Comparison of ENCODE assay signal across 10 cellular contexts in genomic region chr17:81166033-81166472, GRCh38. TPM values are rescaled to one million over a fixed set of nuclear protein-coding genes. Genes with fewer than 3 reads are reported as not detected.
DNase-seq lines count a peak whose midpoint lies in the region; ATAC-seq and TF ChIP-seq lines count a peak whose summit lies in the region.
"Had no signal": no experiment of that assay in that cellular context is flagged by ENCODE, and none has a peak within 500 bp of the region (broad histone marks: within the 10 kb centered on the region; RNA-seq: fewer than 3 reads in every experiment).

AATK (minus strand) TSS chr17:81166221; CDS start chr17:81165992, 229 bp downstream.

- H3K36me3 Mint-ChIP-seq in activated CD8-positive, alpha-beta T cell treated with anti-CD3 and anti-CD28 coated beads, Interleukin-2, amount 10 ng/mL, durations not matched to agents 7 days and 5 days (ENCODE audit: low read depth) = no peaks in the 10 kb centered on the region

- H3K4me3 ChIP-seq in BLaER1 = peak within 1 kb of the TSS; percentile 64
- peak within 1 kb of the TSS in 3 of 4 donors; percentile 36 to 47 (median 43) for H3K4me3 ChIP-seq in Peyer's patch
- peak within 1 kb of the TSS; percentile 45 to 53 for H3K4me3 ChIP-seq in right atrium auricular region
- H3K4me3 ChIP-seq in prostate gland = peak within 1 kb of the TSS; percentile 28 to 41

- no peak within 1 kb of the TSS for H3K4me3 Mint-ChIP-seq in activated CD8-positive, alpha-beta T cell treated with anti-CD3 and anti-CD28 coated beads, Interleukin-2, amount 10 ng/mL, durations not matched to agents 7 days and 5 days

- H3K27ac Mint-ChIP-seq in activated CD8-positive, alpha-beta T cell treated with anti-CD3 and anti-CD28 coated beads, Interleukin-2, amount 10 ng/mL, durations not matched to agents 7 days and 5 days = no peak within 1 kb of the TSS

- no peaks in the 10 kb centered on the region for H3K9me3 Mint-ChIP-seq in activated CD8-positive, alpha-beta T cell treated with anti-CD3 and anti-CD28 coated beads, Interleukin-2, amount 10 ng/mL, durations not matched to agents 7 days and 5 days (ENCODE audit: insufficient read depth)

- WGBS in prostate gland = 0% methylated on average over 5 of the region's 62 CpGs

- no peak for TF ChIP-seq POLR2A in Peyer's patch (IDR thresholded peaks at IDR 0.05)
- no peak for TF ChIP-seq POLR2A in prostate gland (IDR thresholded peaks at IDR 0.05)

- POLR2A ChIA-PET in activated CD8-positive, alpha-beta T cell treated with anti-CD3 and anti-CD28 coated beads, Interleukin-2, amount 10 ng/mL, durations not matched to agents 7 days and 5 days (lab: Charles Lee) = interaction anchor here (0.6 kb wide), 1 partner anchor 16 kb away, joined by 3 read pairs; no protein-coding TSS in a partner anchor

- H3K27me3 Mint-ChIP-seq in activated CD8-positive, alpha-beta T cell treated with anti-CD3 and anti-CD28 coated beads, Interleukin-2, amount 10 ng/mL, durations not matched to agents 7 days and 5 days (ENCODE audit: low read depth) = peaks cover 7% of the 10 kb centered on the region

- H3K36me3 ChIP-seq in BLaER1 (no peaks in the 10 kb centered on the region), Peyer's patch (no peaks in the 10 kb centered on the region), right atrium auricular region (no peaks in the 10 kb centered on the region), prostate gland (no peaks in the 10 kb centered on the region)

- peak within 1 kb of the TSS; percentile 90 for H3K4me2 ChIP-seq in BLaER1

- no peak for ATAC-seq in activated CD8-positive, alpha-beta T cell treated with anti-CD3 and anti-CD28 coated beads, Interleukin-2, amount 10 ng/mL, durations not matched to agents 7 days and 5 days

- H3K4me1 Mint-ChIP-seq in activated CD8-positive, alpha-beta T cell treated with anti-CD3 and anti-CD28 coated beads, Interleukin-2, amount 10 ng/mL, durations not matched to agents 7 days and 5 days (ENCODE audit: low read depth) = no peaks in the 10 kb centered on the region

- H3K4me1 ChIP-seq in BLaER1 (peaks cover 75% of the 10 kb centered on the region), Peyer's patch (peaks cover 0 to 5% (median 2%) of the 10 kb centered on the region in 4 donors), right atrium auricular region (peaks cover 0 to 14% of the 10 kb centered on the region in 2 donors), prostate gland (replicated peaks) (peaks cover 10% of the 10 kb centered on the region)

- H3K9ac ChIP-seq in BLaER1 = 0 out of 2 replicates have a peak within 1 kb of the TSS, but pooled peaks have one; percentile 12

- peaks cover 60% of the 10 kb centered on the region for H3K27me3 ChIP-seq in BLaER1
- H3K27me3 ChIP-seq in Peyer's patch = peaks cover 0 to 4% of the 10 kb centered on the region in 2 donors
- no peaks in the 10 kb centered on the region for H3K27me3 ChIP-seq in right atrium auricular region
- H3K27me3 ChIP-seq in prostate gland (replicated peaks; ENCODE audit: insufficient read depth) = no peaks in the 10 kb centered on the region

- no peaks in the 10 kb centered on the region for H3K9me3 ChIP-seq in BLaER1
- H3K9me3 ChIP-seq in Peyer's patch = no peaks in the 10 kb centered on the region
- no peaks in the 10 kb centered on the region for H3K9me3 ChIP-seq in right atrium auricular region
- H3K9me3 ChIP-seq in prostate gland = no peaks in the 10 kb centered on the region

- peak within 1 kb of the TSS; percentile 14 for H3K27ac ChIP-seq in BLaER1
- no peak within 1 kb of the TSS for H3K27ac ChIP-seq in Peyer's patch
- peak within 1 kb of the TSS; percentile 26 to 66 for H3K27ac ChIP-seq in right atrium auricular region
- peak within 1 kb of the TSS in 1 of 2 donors; percentile 17 for H3K27ac ChIP-seq in prostate gland
- H3K27ac ChIP-seq: RWPE1 had no signal

- no peak for TF ChIP-seq CTCF in Peyer's patch (IDR thresholded peaks at IDR 0.05)
- TF ChIP-seq CTCF in right atrium auricular region (IDR thresholded peaks at IDR 0.05) = no peak
- no peak for TF ChIP-seq CTCF in prostate gland (IDR thresholded peaks at IDR 0.05)

- no peak for DNase-seq in Peyer's patch
- DNase-seq in right atrium auricular region (ENCODE audit: low spot score) = no peak
- DNase-seq in prostate gland (ENCODE audit: low spot score) = no peak
- no peak for DNase-seq in retina
- DNase-seq in inferior parietal cortex (ENCODE audit: extremely low spot score) = no peak
- no peak for DNase-seq in cortex of kidney (lab: John Stamatoyannopoulos, UW)
- DNase-seq in activated CD8-positive, alpha-beta T cell treated with anti-CD3 and anti-CD28 coated beads, Interleukin-2, amount 10 ng/mL, durations not matched to agents 7 days and 5 days = no peak
- DNase-seq: activated T-cell treated with anti-CD3 and anti-CD28 coated beads for 4 hours had no signal

- intact Hi-C loops in prostate gland (cut with DNase I) = no loop called here

- peaks cover 19% of the 10 kb centered on the region for H4K20me1 ChIP-seq in BLaER1

- CTCF ChIA-PET in activated CD8-positive, alpha-beta T cell treated with anti-CD3 and anti-CD28 coated beads, Interleukin-2, amount 10 ng/mL, durations not matched to agents 7 days and 5 days (lab: Charles Lee) = no interaction called here

RNA-seq across cellular contexts. Expression of gene AATK, which starts in this region (rescaled TPM):
- total RNA-seq in Peyer's patch (100 to 1,000 TPM in 3 of 4 donors, 10 to 100 TPM in 1; 23.9 to 190 (median 123) TPM), right atrium auricular region (1 to 10 TPM; 5.4 to 6.5 TPM), prostate gland (1 to 10 TPM; 5.2 to 6.6 TPM)
- total RNA-seq in activated CD8-positive, alpha-beta T cell treated with anti-CD3 and anti-CD28 coated beads, Interleukin-2, amount 10 ng/mL, durations not matched to agents 7 days and 5 days = 1 to 10 TPM in 1 of 2 experiments, under 1 TPM in 1; 0.71 to 1.1 TPM

Comparison
In these comparisons a context has a peak if more than half of its experiments do, and no peak if none do; other contexts are left out.
1. H3K27ac ChIP-seq: peak in BLaER1 (single experiment) and right atrium auricular region (2 of 2); none in Peyer's patch (0 of 4).
2. Peak in every context shown above with its lines, with median percentiles within 50 percentile points of each other: H3K4me3 ChIP-seq.